Comparison of ENCODE assay signal across 1 cellular context in the genomic region with DNA sequence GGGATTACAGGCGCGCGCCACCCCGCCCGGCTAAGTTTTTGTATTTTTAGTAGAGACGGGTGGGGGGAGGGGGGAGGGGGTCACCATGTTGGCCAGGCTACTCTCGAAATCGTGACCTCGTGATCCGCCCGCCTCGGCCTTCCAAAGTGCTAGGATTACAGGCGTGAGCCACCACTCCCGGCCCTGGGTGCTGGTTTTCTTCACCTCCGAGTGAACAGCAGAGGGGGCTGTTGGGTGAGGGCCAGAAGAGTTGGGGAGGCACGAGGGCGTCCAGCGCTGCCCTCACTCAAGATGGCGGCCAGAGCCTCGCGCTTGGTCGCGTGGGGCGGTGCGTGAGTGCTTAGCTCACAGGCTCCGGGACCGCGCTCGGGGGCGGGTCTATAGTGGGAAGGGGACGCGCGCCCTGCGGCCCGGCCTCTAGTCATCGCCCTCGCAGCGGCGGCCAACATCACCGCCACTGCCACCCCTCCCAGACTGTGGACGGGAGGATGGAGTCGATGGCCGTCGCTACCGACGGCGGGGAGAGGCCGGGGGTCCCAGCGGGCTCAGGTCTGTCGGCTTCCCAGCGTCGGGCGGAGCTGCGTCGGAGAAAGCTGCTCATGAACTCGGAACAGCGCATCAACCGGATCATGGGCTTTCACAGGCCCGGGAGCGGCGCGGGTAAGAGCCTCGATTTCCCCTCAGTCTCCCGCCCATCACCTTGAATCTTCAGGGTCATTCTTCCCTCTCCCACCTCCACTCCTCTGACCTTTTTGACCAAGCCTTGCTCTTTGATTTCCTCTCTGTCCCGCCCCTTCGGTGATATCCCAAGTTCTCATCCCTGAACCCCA.
TF ChIP-seq lines count a peak whose summit lies in the region.

Gene CAMLG, plus strand, starts transcription at position 416 of the 830 bp plus-strand sequence. Its CDS starts 73 bp downstream, at position 489.

TF ChIP-seq in HepG2, 621 proteins besides CTCF, POLR2A, EP300 and RAD21 (continued from another document and continues in another):
- TF ChIP-seq, protein P1, sequence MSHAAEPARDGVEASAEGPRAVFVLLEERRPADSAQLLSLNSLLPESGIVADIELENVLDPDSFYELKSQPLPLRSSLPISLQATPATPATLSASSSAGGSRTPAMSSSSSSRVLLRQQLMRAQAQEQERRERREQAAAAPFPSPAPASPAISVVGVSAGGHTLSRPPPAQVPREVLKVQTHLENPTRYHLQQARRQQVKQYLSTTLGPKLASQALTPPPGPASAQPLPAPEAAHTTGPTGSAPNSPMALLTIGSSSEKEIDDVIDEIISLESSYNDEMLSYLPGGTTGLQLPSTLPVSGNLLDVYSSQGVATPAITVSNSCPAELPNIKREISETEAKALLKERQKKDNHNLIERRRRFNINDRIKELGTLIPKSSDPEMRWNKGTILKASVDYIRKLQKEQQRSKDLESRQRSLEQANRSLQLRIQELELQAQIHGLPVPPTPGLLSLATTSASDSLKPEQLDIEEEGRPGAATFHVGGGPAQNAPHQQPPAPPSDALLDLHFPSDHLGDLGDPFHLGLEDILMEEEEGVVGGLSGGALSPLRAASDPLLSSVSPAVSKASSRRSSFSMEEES (CRISPR knock-in tag; IDR thresholded peaks at IDR 0.05): peak; percentile 94
- TF ChIP-seq THAP7 (CRISPR knock-in tag; IDR thresholded peaks at IDR 0.05): peak; percentile 72; the same call in 1 of the 2 replicates
- TF ChIP-seq ZXDC (CRISPR knock-in tag; IDR thresholded peaks at IDR 0.05): peak; percentile 72; the same call in 1 of the 2 replicates
- no peak for TF ChIP-seq RBM39 (IDR thresholded peaks at IDR 0.05; ENCODE audit: low read depth, low read length, poor library complexity, severe bottlenecking)
- peak; percentile 43; the same call in 1 of the 2 replicates for TF ChIP-seq EEA1 (CRISPR knock-in tag; IDR thresholded peaks at IDR 0.05; ENCODE audit: borderline replicate concordance)
- TF ChIP-seq, protein P2, sequence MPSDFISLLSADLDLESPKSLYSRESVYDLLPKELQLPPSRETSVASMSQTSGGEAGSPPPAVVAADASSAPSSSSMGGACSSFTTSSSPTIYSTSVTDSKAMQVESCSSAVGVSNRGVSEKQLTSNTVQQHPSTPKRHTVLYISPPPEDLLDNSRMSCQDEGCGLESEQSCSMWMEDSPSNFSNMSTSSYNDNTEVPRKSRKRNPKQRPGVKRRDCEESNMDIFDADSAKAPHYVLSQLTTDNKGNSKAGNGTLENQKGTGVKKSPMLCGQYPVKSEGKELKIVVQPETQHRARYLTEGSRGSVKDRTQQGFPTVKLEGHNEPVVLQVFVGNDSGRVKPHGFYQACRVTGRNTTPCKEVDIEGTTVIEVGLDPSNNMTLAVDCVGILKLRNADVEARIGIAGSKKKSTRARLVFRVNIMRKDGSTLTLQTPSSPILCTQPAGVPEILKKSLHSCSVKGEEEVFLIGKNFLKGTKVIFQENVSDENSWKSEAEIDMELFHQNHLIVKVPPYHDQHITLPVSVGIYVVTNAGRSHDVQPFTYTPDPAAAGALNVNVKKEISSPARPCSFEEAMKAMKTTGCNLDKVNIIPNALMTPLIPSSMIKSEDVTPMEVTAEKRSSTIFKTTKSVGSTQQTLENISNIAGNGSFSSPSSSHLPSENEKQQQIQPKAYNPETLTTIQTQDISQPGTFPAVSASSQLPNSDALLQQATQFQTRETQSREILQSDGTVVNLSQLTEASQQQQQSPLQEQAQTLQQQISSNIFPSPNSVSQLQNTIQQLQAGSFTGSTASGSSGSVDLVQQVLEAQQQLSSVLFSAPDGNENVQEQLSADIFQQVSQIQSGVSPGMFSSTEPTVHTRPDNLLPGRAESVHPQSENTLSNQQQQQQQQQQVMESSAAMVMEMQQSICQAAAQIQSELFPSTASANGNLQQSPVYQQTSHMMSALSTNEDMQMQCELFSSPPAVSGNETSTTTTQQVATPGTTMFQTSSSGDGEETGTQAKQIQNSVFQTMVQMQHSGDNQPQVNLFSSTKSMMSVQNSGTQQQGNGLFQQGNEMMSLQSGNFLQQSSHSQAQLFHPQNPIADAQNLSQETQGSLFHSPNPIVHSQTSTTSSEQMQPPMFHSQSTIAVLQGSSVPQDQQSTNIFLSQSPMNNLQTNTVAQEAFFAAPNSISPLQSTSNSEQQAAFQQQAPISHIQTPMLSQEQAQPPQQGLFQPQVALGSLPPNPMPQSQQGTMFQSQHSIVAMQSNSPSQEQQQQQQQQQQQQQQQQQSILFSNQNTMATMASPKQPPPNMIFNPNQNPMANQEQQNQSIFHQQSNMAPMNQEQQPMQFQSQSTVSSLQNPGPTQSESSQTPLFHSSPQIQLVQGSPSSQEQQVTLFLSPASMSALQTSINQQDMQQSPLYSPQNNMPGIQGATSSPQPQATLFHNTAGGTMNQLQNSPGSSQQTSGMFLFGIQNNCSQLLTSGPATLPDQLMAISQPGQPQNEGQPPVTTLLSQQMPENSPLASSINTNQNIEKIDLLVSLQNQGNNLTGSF (CRISPR knock-in tag; IDR thresholded peaks at IDR 0.05): 0 out of 2 replicates have a peak, but pooled peaks have one; percentile 46
- TF ChIP-seq SOX5 (CRISPR knock-in tag; IDR thresholded peaks at IDR 0.05; ENCODE audit: borderline replicate concordance): peak; percentile 78
- TF ChIP-seq SMARCC2 (IDR thresholded peaks at IDR 0.05): no peak
- no peak; the same call in 1 of the 2 replicates for TF ChIP-seq ZNF816 (CRISPR knock-in tag; IDR thresholded peaks at IDR 0.05; ENCODE audit: borderline replicate concordance)
- TF ChIP-seq NR1H2 (CRISPR knock-in tag; IDR thresholded peaks at IDR 0.05; ENCODE audit: borderline replicate concordance, low read depth): no peak
- TF ChIP-seq ZEB1 (IDR thresholded peaks at IDR 0.05; ENCODE audit: insufficient replicate concordance, low read depth): no peak
- TF ChIP-seq, protein P3, sequence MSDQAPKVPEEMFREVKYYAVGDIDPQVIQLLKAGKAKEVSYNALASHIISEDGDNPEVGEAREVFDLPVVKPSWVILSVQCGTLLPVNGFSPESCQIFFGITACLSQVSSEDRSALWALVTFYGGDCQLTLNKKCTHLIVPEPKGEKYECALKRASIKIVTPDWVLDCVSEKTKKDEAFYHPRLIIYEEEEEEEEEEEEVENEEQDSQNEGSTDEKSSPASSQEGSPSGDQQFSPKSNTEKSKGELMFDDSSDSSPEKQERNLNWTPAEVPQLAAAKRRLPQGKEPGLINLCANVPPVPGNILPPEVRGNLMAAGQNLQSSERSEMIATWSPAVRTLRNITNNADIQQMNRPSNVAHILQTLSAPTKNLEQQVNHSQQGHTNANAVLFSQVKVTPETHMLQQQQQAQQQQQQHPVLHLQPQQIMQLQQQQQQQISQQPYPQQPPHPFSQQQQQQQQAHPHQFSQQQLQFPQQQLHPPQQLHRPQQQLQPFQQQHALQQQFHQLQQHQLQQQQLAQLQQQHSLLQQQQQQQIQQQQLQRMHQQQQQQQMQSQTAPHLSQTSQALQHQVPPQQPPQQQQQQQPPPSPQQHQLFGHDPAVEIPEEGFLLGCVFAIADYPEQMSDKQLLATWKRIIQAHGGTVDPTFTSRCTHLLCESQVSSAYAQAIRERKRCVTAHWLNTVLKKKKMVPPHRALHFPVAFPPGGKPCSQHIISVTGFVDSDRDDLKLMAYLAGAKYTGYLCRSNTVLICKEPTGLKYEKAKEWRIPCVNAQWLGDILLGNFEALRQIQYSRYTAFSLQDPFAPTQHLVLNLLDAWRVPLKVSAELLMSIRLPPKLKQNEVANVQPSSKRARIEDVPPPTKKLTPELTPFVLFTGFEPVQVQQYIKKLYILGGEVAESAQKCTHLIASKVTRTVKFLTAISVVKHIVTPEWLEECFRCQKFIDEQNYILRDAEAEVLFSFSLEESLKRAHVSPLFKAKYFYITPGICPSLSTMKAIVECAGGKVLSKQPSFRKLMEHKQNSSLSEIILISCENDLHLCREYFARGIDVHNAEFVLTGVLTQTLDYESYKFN (CRISPR knock-in tag; conservative IDR thresholded peaks at IDR 0.05): peak; percentile 43
- TF ChIP-seq, protein P4, sequence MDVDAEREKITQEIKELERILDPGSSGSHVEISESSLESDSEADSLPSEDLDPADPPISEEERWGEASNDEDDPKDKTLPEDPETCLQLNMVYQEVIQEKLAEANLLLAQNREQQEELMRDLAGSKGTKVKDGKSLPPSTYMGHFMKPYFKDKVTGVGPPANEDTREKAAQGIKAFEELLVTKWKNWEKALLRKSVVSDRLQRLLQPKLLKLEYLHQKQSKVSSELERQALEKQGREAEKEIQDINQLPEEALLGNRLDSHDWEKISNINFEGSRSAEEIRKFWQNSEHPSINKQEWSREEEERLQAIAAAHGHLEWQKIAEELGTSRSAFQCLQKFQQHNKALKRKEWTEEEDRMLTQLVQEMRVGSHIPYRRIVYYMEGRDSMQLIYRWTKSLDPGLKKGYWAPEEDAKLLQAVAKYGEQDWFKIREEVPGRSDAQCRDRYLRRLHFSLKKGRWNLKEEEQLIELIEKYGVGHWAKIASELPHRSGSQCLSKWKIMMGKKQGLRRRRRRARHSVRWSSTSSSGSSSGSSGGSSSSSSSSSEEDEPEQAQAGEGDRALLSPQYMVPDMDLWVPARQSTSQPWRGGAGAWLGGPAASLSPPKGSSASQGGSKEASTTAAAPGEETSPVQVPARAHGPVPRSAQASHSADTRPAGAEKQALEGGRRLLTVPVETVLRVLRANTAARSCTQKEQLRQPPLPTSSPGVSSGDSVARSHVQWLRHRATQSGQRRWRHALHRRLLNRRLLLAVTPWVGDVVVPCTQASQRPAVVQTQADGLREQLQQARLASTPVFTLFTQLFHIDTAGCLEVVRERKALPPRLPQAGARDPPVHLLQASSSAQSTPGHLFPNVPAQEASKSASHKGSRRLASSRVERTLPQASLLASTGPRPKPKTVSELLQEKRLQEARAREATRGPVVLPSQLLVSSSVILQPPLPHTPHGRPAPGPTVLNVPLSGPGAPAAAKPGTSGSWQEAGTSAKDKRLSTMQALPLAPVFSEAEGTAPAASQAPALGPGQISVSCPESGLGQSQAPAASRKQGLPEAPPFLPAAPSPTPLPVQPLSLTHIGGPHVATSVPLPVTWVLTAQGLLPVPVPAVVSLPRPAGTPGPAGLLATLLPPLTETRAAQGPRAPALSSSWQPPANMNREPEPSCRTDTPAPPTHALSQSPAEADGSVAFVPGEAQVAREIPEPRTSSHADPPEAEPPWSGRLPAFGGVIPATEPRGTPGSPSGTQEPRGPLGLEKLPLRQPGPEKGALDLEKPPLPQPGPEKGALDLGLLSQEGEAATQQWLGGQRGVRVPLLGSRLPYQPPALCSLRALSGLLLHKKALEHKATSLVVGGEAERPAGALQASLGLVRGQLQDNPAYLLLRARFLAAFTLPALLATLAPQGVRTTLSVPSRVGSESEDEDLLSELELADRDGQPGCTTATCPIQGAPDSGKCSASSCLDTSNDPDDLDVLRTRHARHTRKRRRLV (CRISPR knock-in tag; IDR thresholded peaks at IDR 0.05): peak; percentile 88
- TF ChIP-seq, protein P5, sequence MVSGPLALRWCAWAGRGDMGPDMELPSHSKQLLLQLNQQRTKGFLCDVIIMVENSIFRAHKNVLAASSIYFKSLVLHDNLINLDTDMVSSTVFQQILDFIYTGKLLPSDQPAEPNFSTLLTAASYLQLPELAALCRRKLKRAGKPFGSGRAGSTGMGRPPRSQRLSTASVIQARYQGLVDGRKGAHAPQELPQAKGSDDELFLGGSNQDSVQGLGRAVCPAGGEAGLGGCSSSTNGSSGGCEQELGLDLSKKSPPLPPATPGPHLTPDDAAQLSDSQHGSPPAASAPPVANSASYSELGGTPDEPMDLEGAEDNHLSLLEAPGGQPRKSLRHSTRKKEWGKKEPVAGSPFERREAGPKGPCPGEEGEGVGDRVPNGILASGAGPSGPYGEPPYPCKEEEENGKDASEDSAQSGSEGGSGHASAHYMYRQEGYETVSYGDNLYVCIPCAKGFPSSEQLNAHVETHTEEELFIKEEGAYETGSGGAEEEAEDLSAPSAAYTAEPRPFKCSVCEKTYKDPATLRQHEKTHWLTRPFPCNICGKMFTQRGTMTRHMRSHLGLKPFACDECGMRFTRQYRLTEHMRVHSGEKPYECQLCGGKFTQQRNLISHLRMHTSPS (CRISPR knock-in tag; IDR thresholded peaks at IDR 0.05; ENCODE audit: low read depth): peak; percentile 54
- no peak for TF ChIP-seq ONECUT2 (CRISPR knock-in tag; IDR thresholded peaks at IDR 0.05)
- peak; percentile 86; the same call in 1 of the 2 replicates for TF ChIP-seq KMT2A (CRISPR knock-in tag; IDR thresholded peaks at IDR 0.05)
- peak; percentile 77; the same call in 1 of the 2 replicates for TF ChIP-seq ZNF143 (CRISPR knock-in tag; IDR thresholded peaks at IDR 0.05)
- no peak for TF ChIP-seq ZBTB46 (CRISPR knock-in tag; IDR thresholded peaks at IDR 0.05; ENCODE audit: borderline replicate concordance)
- peak; percentile 91; the same call in 1 of the 2 replicates for TF ChIP-seq ZNF572 (CRISPR knock-in tag; IDR thresholded peaks at IDR 0.05)
- TF ChIP-seq ZMAT3 (CRISPR knock-in tag; conservative IDR thresholded peaks at IDR 0.05): peak; percentile 77
- peak; percentile 82 for TF ChIP-seq ZNF329 (CRISPR knock-in tag; IDR thresholded peaks at IDR 0.05; ENCODE audit: low read depth)
- TF ChIP-seq MXD4 (CRISPR knock-in tag; IDR thresholded peaks at IDR 0.05): peak; percentile 95
- TF ChIP-seq HNF4G (IDR thresholded peaks at IDR 0.05; ENCODE audit: borderline replicate concordance, low read depth, low read length): no peak
- peak; percentile 75; the same call in 1 of the 2 replicates for TF ChIP-seq HNF4G (CRISPR knock-in tag; IDR thresholded peaks at IDR 0.05; ENCODE audit: borderline replicate concordance, low read depth)
